In the genomic region with DNA sequence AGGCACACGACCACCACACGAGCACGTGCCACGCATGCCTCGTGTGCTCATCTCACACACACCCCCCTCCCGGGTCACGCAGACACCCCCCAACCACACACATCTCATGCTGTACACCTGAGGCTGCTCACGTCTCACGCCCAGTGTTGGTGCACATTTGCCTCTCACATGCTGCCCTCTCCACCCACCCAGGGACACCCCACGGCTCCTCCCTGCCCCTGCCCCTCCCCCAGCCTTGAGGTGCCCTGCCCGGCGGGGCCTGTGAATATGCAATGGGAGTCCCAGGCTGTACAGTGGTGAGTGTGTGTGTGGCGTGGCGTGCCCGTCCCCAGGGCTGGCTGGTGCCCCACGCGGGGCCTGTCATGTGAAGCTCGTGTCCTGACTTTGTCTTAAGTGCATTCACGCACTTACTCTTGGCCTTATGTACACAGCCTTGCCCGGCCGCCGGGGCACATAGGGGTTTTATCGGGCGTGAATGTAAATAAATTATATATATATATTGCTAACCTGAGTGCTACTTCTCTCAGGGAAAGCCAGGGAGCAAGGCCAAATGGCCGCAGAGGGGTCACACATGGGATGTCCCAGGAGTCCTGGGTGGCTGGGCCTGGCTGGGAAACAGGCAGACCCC, we compare ENCODE assay signal across 17 cellular contexts. TPM values are rescaled to one million over a fixed set of nuclear protein-coding genes. Genes with fewer than 3 reads are reported as not detected.
A peak's percentile ranks its signal among the peaks of the same experiment; 100 is the strongest.
DNase-seq lines count a peak whose midpoint lies in the region; ATAC-seq and TF ChIP-seq lines count a peak whose summit lies in the region.
"Had no signal": no experiment of that assay in that cellular context is flagged by ENCODE, and none has a peak within 500 bp of the region (broad histone marks: within the 10 kb centered on the region; RNA-seq: fewer than 3 reads in every experiment).

No MANE protein-coding gene starts in this region.

- intact Hi-C loops in Right ventricle myocardium superior (cut with DNase I) = no loop called here
- intact Hi-C loops in left ventricle myocardium inferior (cut with micrococcal nuclease) = no loop called here

- DNase-seq in Right ventricle myocardium superior (peak; percentile 32), left ventricle myocardium inferior (no peak), osteoblast (ENCODE audit: insufficient read length, low spot score, missing footprints) (peak; percentile 85), NOMO-1 treated with DMSO at 0.1 percent for 48 hours (lab: John Stamatoyannopoulos, UW; ENCODE audit: unreplicated experiment) (no peak)
- no peak for DNase-seq in stimulated activated naive CD4-positive, alpha-beta T cell treated with Interleukin-2 at 50 U/mL for 16 hours (lab: John Stamatoyannopoulos, UW)
- DNase-seq: 8988T; Calu3; CD8-positive, alpha-beta T cell; DMS79 treated with DMSO at 0.1 percent for 48 hours; GF-D8 had no signal

- no peak overlapping the region for H2AFZ ChIP-seq in osteoblast (ENCODE audit: low read length)

- H3K4me3 ChIP-seq in left ventricle myocardium inferior (no peak overlapping the region), iPS-15b (ENCODE audit: low read depth, low read length) (no peak overlapping the region), osteoblast (ENCODE audit: insufficient read depth, low read length) (no peak overlapping the region)
- H3K4me3 ChIP-seq: BLaER1 treated with 17β-estradiol and CSF1 and Interleukin-3, amounts not matched to agents 10 nM and 100 nM; GM12878; HAP-1 had no signal

- no peaks in the 10 kb centered on the region for H3K36me3 ChIP-seq in left ventricle myocardium inferior
- H3K36me3 ChIP-seq in iPS-15b (ENCODE audit: control insufficient read depth, insufficient read depth, low read length) = peaks cover 7% of the 10 kb centered on the region
- no peaks in the 10 kb centered on the region for H3K36me3 ChIP-seq in osteoblast (ENCODE audit: insufficient read depth, low read length)
- H3K36me3 ChIP-seq: HAP-1 had no signal

- no peaks in the 10 kb centered on the region for H3K9me3 ChIP-seq in left ventricle myocardium inferior (replicated peaks)
- no peaks in the 10 kb centered on the region for H3K9me3 ChIP-seq in iPS-15b (ENCODE audit: control insufficient read depth, insufficient read depth, low read length)
- no peaks in the 10 kb centered on the region for H3K9me3 ChIP-seq in osteoblast (ENCODE audit: low read depth, low read length)
- H3K9me3 ChIP-seq: BLaER1 treated with 17β-estradiol and CSF1 and Interleukin-3, amounts not matched to agents 10 nM and 100 nM; HAP-1 had no signal

- ATAC-seq in Right ventricle myocardium superior (ENCODE audit: poor library complexity) (no peak), GM18517 (IDR thresholded peaks at IDR 0.05; ENCODE audit: unreplicated experiment) (no peak)
- ATAC-seq: CD8-positive, alpha-beta T cell; GM12878 had no signal

- H3K9ac ChIP-seq in iPS-15b (ENCODE audit: low read depth, low read length) = peak overlapping the region; percentile 12
- H3K9ac ChIP-seq: BLaER1 treated with 17β-estradiol and CSF1 and Interleukin-3, amounts not matched to agents 10 nM and 100 nM had no signal

- no peak overlapping the region for H3K27ac ChIP-seq in left ventricle myocardium inferior (replicated peaks)
- no peak overlapping the region for H3K27ac ChIP-seq in osteoblast (ENCODE audit: low read depth, low read length)
- H3K27ac ChIP-seq: BLaER1 treated with 17β-estradiol and CSF1 and Interleukin-3, amounts not matched to agents 10 nM and 100 nM; HL-60 had no signal

- H3K4me2 ChIP-seq in osteoblast (ENCODE audit: insufficient read depth, low read length) = no peak overlapping the region
- H3K4me2 ChIP-seq: BLaER1 treated with 17β-estradiol and CSF1 and Interleukin-3, amounts not matched to agents 10 nM and 100 nM had no signal

- H3K27me3 ChIP-seq in left ventricle myocardium inferior (ENCODE audit: low read depth) (peaks cover 41% of the 10 kb centered on the region), iPS-15b (ENCODE audit: control insufficient read depth, insufficient read depth, low read length) (no peaks in the 10 kb centered on the region), osteoblast (ENCODE audit: insufficient read depth, low read length) (peaks cover 13% of the 10 kb centered on the region)

- no peaks in the 10 kb centered on the region for H3K4me1 ChIP-seq in left ventricle myocardium inferior
- no peaks in the 10 kb centered on the region for H3K4me1 ChIP-seq in iPS-15b (ENCODE audit: control insufficient read depth, insufficient read depth, low read length)
- H3K4me1 ChIP-seq in osteoblast (ENCODE audit: insufficient read depth, low read length) = no peaks in the 10 kb centered on the region
- H3K4me1 ChIP-seq: HAP-1 had no signal

- H4K20me1 ChIP-seq in osteoblast (ENCODE audit: insufficient read depth, low read length) = no peaks in the 10 kb centered on the region

- no peaks in the 10 kb centered on the region for H3K79me2 ChIP-seq in osteoblast (ENCODE audit: insufficient read depth, low read length)

- no peak for TF ChIP-seq CTCF in left ventricle myocardium inferior (IDR thresholded peaks at IDR 0.05; ENCODE audit: borderline replicate concordance)
- TF ChIP-seq CTCF in osteoblast (IDR thresholded peaks at IDR 0.05; ENCODE audit: extremely low read depth, low read depth, low read length) = no peak

RNA-seq across cellular contexts. Expression of gene HK3, which starts 18.6 kb away (rescaled TPM):
- total RNA-seq in Right ventricle myocardium superior (7.2 TPM), left ventricle myocardium inferior (3.5 TPM), osteoblast (under 0.01 and 1.8 TPM in 2 replicates)
- total RNA-seq: CD8-positive, alpha-beta T cell; HT1080 had no signal

Comparison
In these comparisons a context has a peak if more than half of its experiments do, and no peak if none do; other contexts are left out.
1. DNase-seq: peak in Right ventricle myocardium superior (single experiment) and osteoblast (single experiment); none in left ventricle myocardium inferior (single experiment), stimulated activated naive CD4-positive, alpha-beta T cell treated with Interleukin-2 at 50 U/mL for 16 hours (single experiment) and NOMO-1 treated with DMSO at 0.1 percent for 48 hours (single experiment).